18 cellular contexts compared by ENCODE assay signal in genomic region chr1:214793708-214794107, GRCh38.
A peak's percentile ranks its signal among the peaks of the same experiment; 100 is the strongest.
DNase-seq lines count a peak whose midpoint lies in the region; ATAC-seq, FAIRE-seq and TF ChIP-seq lines count a peak whose summit lies in the region.
"Had no signal": no experiment of that assay in that cellular context is flagged by ENCODE, and none has a peak within 500 bp of the region (broad histone marks: within the 10 kb centered on the region; RNA-seq: fewer than 3 reads in every experiment).

No MANE protein-coding gene starts in this region.

- TF ChIP-seq RAD21 in HepG2 (CRISPR knock-in tag; IDR thresholded peaks at IDR 0.05) (no peak), H1 (IDR thresholded peaks at IDR 0.05 in 1 of 2, conservative IDR thresholded peaks at IDR 0.05 in 1 of 2; ENCODE audit: low read depth in 2 of 2, low read length in 2 of 2) (no peak)

- H3K9ac ChIP-seq in HepG2 (ENCODE audit: insufficient read depth, low read depth, low read length) (no peak overlapping the region), H1 (replicated peaks in 1 of 4; ENCODE audit: extremely low read depth in 1 of 4, low read depth in 3 of 4, low read length in 3 of 4) (no peak overlapping the region)
- H3K9ac ChIP-seq: BLaER1 treated with 17β-estradiol and CSF1 and Interleukin-3, amounts not matched to agents 10 nM and 100 nM had no signal

- no TSS peak for BruUV-seq in HepG2 (replicated peaks; lab: Mats Ljungman, UMichigan)

- H2BK5ac ChIP-seq in H1 (ENCODE audit: low read depth, low read length): no peak overlapping the region

- ATAC-seq in HepG2 (no peak), right lobe of liver (no peak), HG03432 (IDR thresholded peaks at IDR 0.05; ENCODE audit: unreplicated experiment) (no peak), GM18867 (IDR thresholded peaks at IDR 0.05; ENCODE audit: unreplicated experiment) (no peak)
- ATAC-seq: CD8-positive, alpha-beta T cell; GM12878 had no signal

- intact Hi-C loops in HepG2 (cut with micrococcal nuclease; ENCODE audit: unreplicated experiment) (loop anchor here (5.0 kb wide), 1 partner anchor 1069 kb away; no protein-coding TSS in a partner anchor), right lobe of liver (cut with DNase I) (no loop called here)

- H3K27ac ChIP-seq in HepG2 (ENCODE audit: extremely low read length, insufficient read depth, low read length) (no peak overlapping the region), right lobe of liver (no peak overlapping the region), H1 (ENCODE audit: low read depth, low read length) (no peak overlapping the region)
- H3K27ac ChIP-seq: BLaER1 treated with 17β-estradiol and CSF1 and Interleukin-3, amounts not matched to agents 10 nM and 100 nM had no signal

- no peak overlapping the region for H2AFZ ChIP-seq in HepG2 (ENCODE audit: low read length)
- no peak overlapping the region for H2AFZ ChIP-seq in H1 (ENCODE audit: low read length)

- no peak for TF ChIP-seq EP300 in HepG2 (IDR thresholded peaks at IDR 0.05; ENCODE audit: low read depth in 2 of 2, low read length in 2 of 2)
- no peak for TF ChIP-seq EP300 in HepG2 (CRISPR knock-in tag; IDR thresholded peaks at IDR 0.05; ENCODE audit: borderline replicate concordance)
- no peak for TF ChIP-seq EP300 in H1 (IDR thresholded peaks at IDR 0.05; ENCODE audit: borderline replicate concordance in 1 of 2, low read depth in 2 of 2, low read length in 2 of 2)

- no peak overlapping the region for H2BK120ac ChIP-seq in H1 (replicated peaks; ENCODE audit: low read depth, low read length)

- 18% methylated on average over 2 of the region's 2 CpGs for WGBS in HepG2 (ENCODE audit: low lambda C conversion rate)
- WGBS in right lobe of liver (ENCODE audit: insufficient coverage, low coverage, low lambda C conversion rate, missing lambda C conversion rate): 66% methylated on average over 2 of the region's 2 CpGs
- 82% methylated on average over 2 of the region's 2 CpGs; no CpG with 5 or more reads in 1 of the 2 experiments for WGBS in H1 (ENCODE audit: extremely low coverage in 1 of 2, insufficient coverage in 1 of 2, insufficient read length in 1 of 2, insufficient replicate concordance in 2 of 2, low coverage in 1 of 2, low lambda C conversion rate in 2 of 2, missing lambda C conversion rate in 1 of 2), 2 experiments

- H3K4ac ChIP-seq in H1 (replicated peaks; ENCODE audit: insufficient read length, low read depth, low read length): no peak overlapping the region

- H2BK12ac ChIP-seq in H1 (ENCODE audit: low read depth, low read length): no peak overlapping the region

- CTCF ChIA-PET in HepG2 (lab: Yijun Ruan, JAX; ENCODE audit: low intra/inter-chr PET ratio, low total read pairs) (no interaction called here), H1 (lab: Charles Lee; ENCODE audit: partially characterized antibody) (no interaction called here)

- H2BK15ac ChIP-seq in H1 (ENCODE audit: low read length): no peak overlapping the region

- no peaks in the 10 kb centered on the region for H3K79me1 ChIP-seq in H1 (ENCODE audit: low read depth, low read length)

- H4K91ac ChIP-seq in H1 (replicated peaks; ENCODE audit: insufficient read length, low read length): no peak overlapping the region

- H4K8ac ChIP-seq in H1 (ENCODE audit: extremely low read depth, insufficient read depth, low read length): no peak overlapping the region

- H4K20me1 ChIP-seq in HepG2 (ENCODE audit: insufficient read depth, low read length) (no peaks in the 10 kb centered on the region), H1 (replicated peaks in 1 of 2; ENCODE audit: control insufficient read depth in 1 of 2, insufficient read depth in 2 of 2, low read length in 2 of 2) (no peaks in the 10 kb centered on the region)
- H4K20me1 ChIP-seq: BLaER1 treated with 17β-estradiol and CSF1 and Interleukin-3, amounts not matched to agents 10 nM and 100 nM had no signal

- H3K18ac ChIP-seq in H1 (ENCODE audit: extremely low read depth, low read length): no peak overlapping the region

- H2BK20ac ChIP-seq in H1 (ENCODE audit: low read length): no peak overlapping the region

- H3K36me3 ChIP-seq in HepG2 (replicated peaks in 1 of 2; ENCODE audit: control insufficient read depth in 1 of 2, insufficient read depth in 2 of 2, low read length in 2 of 2) (no peaks in the 10 kb centered on the region), right lobe of liver (no peaks in the 10 kb centered on the region), H1 (ENCODE audit: control insufficient read depth in 2 of 4, insufficient read depth in 4 of 4, low read length in 3 of 4) (no peaks in the 10 kb centered on the region)
- H3K36me3 ChIP-seq: BLaER1 treated with 17β-estradiol and CSF1 and Interleukin-3, amounts not matched to agents 10 nM and 100 nM had no signal

- TF ChIP-seq POLR2A in HepG2 (IDR thresholded peaks at IDR 0.05; ENCODE audit: insufficient read depth in 1 of 2, low read depth in 2 of 2, low read length in 2 of 2) (no peak), right lobe of liver (IDR thresholded peaks at IDR 0.05) (no peak), H1 (IDR thresholded peaks at IDR 0.05; ENCODE audit: control extremely low read depth in 1 of 2, low read depth in 2 of 2, low read length in 2 of 2) (no peak)

- no peaks in the 10 kb centered on the region for H3K79me2 ChIP-seq in HepG2 (ENCODE audit: insufficient read depth, low read length)
- H3K79me2 ChIP-seq in H1 (ENCODE audit: control insufficient read depth in 1 of 2, insufficient read depth in 2 of 2, low read length in 2 of 2): no peaks in the 10 kb centered on the region

- POLR2A ChIA-PET in HepG2 (lab: Yijun Ruan, JAX) (no interaction called here), H1 (lab: Charles Lee; ENCODE audit: partially characterized antibody) (no interaction called here)

- H3K23me2 ChIP-seq in H1 (ENCODE audit: low read depth, low read length): no peaks in the 10 kb centered on the region

- TF ChIP-seq CTCF in HepG2 (CRISPR knock-in tag; IDR thresholded peaks at IDR 0.05): no peak
- TF ChIP-seq CTCF in right lobe of liver (IDR thresholded peaks at IDR 0.05): no peak
- no peak for TF ChIP-seq CTCF in H1 (IDR thresholded peaks at IDR 0.05; ENCODE audit: control extremely low read depth in 1 of 3, insufficient read depth in 1 of 3, low read depth in 1 of 3, low read length in 3 of 3)

- in situ Hi-C loops in HepG2 (cut with HindIII; ENCODE audit: extremely low pct_ligation_motif_present, low pct_unique_long_range_greater_than_20kb): no loop called here

- no peaks in the 10 kb centered on the region for H3K27me3 ChIP-seq in HepG2 (ENCODE audit: control insufficient read depth in 1 of 2, insufficient read depth in 2 of 2, low read length in 2 of 2)
- no peaks in the 10 kb centered on the region for H3K27me3 ChIP-seq in right lobe of liver
- peaks cover 0 to 1% (median 0%) of the 10 kb centered on the region in 4 experiments; a peak in 1 of 7 replicates for H3K27me3 ChIP-seq in H1 (replicated peaks in 1 of 4; ENCODE audit: control insufficient read depth in 3 of 4, extremely low read depth in 1 of 4, insufficient read depth in 3 of 4, low read length in 3 of 4)
- H3K27me3 ChIP-seq: BLaER1 treated with 17β-estradiol and CSF1 and Interleukin-3, amounts not matched to agents 10 nM and 100 nM had no signal

- no peak overlapping the region for H3K4me3 ChIP-seq in HepG2 (replicated peaks in 1 of 3; ENCODE audit: insufficient read depth in 1 of 3, low read depth in 2 of 3, low read length in 3 of 3)
- H3K4me3 ChIP-seq in right lobe of liver: no peak overlapping the region
- no peak overlapping the region for H3K4me3 ChIP-seq in H1 (ENCODE audit: extremely low read depth in 1 of 4, insufficient read depth in 2 of 4, low read depth in 3 of 4, low read length in 4 of 4)
- H3K4me3 ChIP-seq: BLaER1 treated with 17β-estradiol and CSF1 and Interleukin-3, amounts not matched to agents 10 nM and 100 nM; GM12878 had no signal

- H4K5ac ChIP-seq in H1 (ENCODE audit: insufficient read length, low read depth, low read length): no peak overlapping the region

- no peak overlapping the region for H3K56ac ChIP-seq in H1 (replicated peaks; ENCODE audit: insufficient read length, low read depth, low read length)

- no peak overlapping the region for H3K14ac ChIP-seq in H1 (ENCODE audit: insufficient read length)

- DNase-seq in HepG2 (ENCODE audit: low spot score): no peak
- no peak for DNase-seq in right lobe of liver
- peak; percentile 21 for DNase-seq in LHCN-M2 (ENCODE audit: low read depth)
- no peak for DNase-seq in H1 (ENCODE audit: low read depth in 1 of 2, low spot score in 2 of 2)
- no peak for DNase-seq in iPS-NIHi7 (ENCODE audit: extremely low spot score)
- DNase-seq in NCI-H526 (lab: John Stamatoyannopoulos, UW): no peak
- DNase-seq: 8988T; Calu3; CD8-positive, alpha-beta T cell; DMS79 treated with DMSO at 0.1 percent for 48 hours; HCEC 1CT had no signal

- FAIRE-seq in HepG2 (lab: Jason Lieb, UNC) (no peak), H1 (lab: Jason Lieb, UNC) (no peak)
- FAIRE-seq: GM12878, GM19239, H54, HTR-8/SVneo had no signal

- no peak overlapping the region for H3K23ac ChIP-seq in H1 (ENCODE audit: insufficient read length)

- no peak overlapping the region for H3K4me2 ChIP-seq in HepG2 (ENCODE audit: low read depth, low read length)
- no peak overlapping the region for H3K4me2 ChIP-seq in H1 (ENCODE audit: insufficient read depth in 1 of 2, low read depth in 2 of 2, low read length in 2 of 2)
- H3K4me2 ChIP-seq: BLaER1 treated with 17β-estradiol and CSF1 and Interleukin-3, amounts not matched to agents 10 nM and 100 nM had no signal

- H2AK5ac ChIP-seq in H1 (ENCODE audit: low read depth, low read length): no peak overlapping the region

- H3K4me1 ChIP-seq in HepG2 (ENCODE audit: insufficient read depth, low read length): no peaks in the 10 kb centered on the region
- H3K4me1 ChIP-seq in right lobe of liver: no peaks in the 10 kb centered on the region
- H3K4me1 ChIP-seq in H1 (replicated peaks in 1 of 4; ENCODE audit: control insufficient read depth in 3 of 4, insufficient read depth in 4 of 4, low read length in 3 of 4): no peaks in the 10 kb centered on the region
- H3K4me1 ChIP-seq: BLaER1 treated with 17β-estradiol and CSF1 and Interleukin-3, amounts not matched to agents 10 nM and 100 nM had no signal

- H3K9me3 ChIP-seq in HepG2 (ENCODE audit: low read length) (no peaks in the 10 kb centered on the region), right lobe of liver (no peaks in the 10 kb centered on the region), H1 (ENCODE audit: insufficient read depth in 2 of 2, low read depth in 1 of 2, low read length in 1 of 2) (no peaks in the 10 kb centered on the region)
- H3K9me3 ChIP-seq: BLaER1 treated with 17β-estradiol and CSF1 and Interleukin-3, amounts not matched to agents 10 nM and 100 nM had no signal

TF ChIP-seq in HepG2, 621 proteins besides CTCF, POLR2A, EP300 and RAD21 (continues in another document):
- peak; percentile 81 for TF ChIP-seq CEBPB (IDR thresholded peaks at IDR 0.05; ENCODE audit: borderline replicate concordance, low read depth, low read length)
- no peak for TF ChIP-seq RCOR2 (CRISPR knock-in tag; IDR thresholded peaks at IDR 0.05)

TF ChIP-seq in H1, 55 proteins besides CTCF, POLR2A, EP300 and RAD21:
- peak; percentile 90 for TF ChIP-seq CEBPB (IDR thresholded peaks at IDR 0.05; ENCODE audit: low read depth, low read length)
- no peak for TF ChIP-seq CTBP2 (IDR thresholded peaks at IDR 0.05; ENCODE audit: borderline replicate concordance, insufficient read depth, insufficient read length, low read length)

Comparison
In these comparisons a context has a peak if more than half of its experiments do, and no peak if none do; other contexts are left out.
1. Of the 41 proteins assayed by ChIP-seq in both HepG2 and H1: peak only in HepG2: none; only in H1: none; in both: CEBPB; in neither: 40.